15 cellular contexts compared by ENCODE assay signal in genomic region chr3:99396651-99397050, GRCh38.
DNase-seq lines count a peak whose midpoint lies in the region; TF ChIP-seq lines count a peak whose summit lies in the region.
"Had no signal": no experiment of that assay in that cellular context is flagged by ENCODE, and none has a peak within 500 bp of the region (broad histone marks: within the 10 kb centered on the region; RNA-seq: fewer than 3 reads in every experiment).

No MANE protein-coding gene starts in this region.

- TF ChIP-seq RAD21 in SK-N-SH (IDR thresholded peaks at IDR 0.05; ENCODE audit: low read length) = no peak

- H3K79me2 ChIP-seq in SK-N-SH (ENCODE audit: insufficient read depth) = no peaks in the 10 kb centered on the region

- CTCF ChIA-PET in SK-N-SH (lab: Yijun Ruan, JAX) = no interaction called here

- POLR2A ChIA-PET in SK-N-SH (lab: Yijun Ruan, JAX) = no interaction called here

- DNase-seq in GM04503 (ENCODE audit: low read depth) (peak; percentile 55), SK-N-SH (no peak), fibroblast of the aortic adventitia (ENCODE audit: low read depth) (peak; percentile 51), stromal cell of bone marrow (ENCODE audit: low read depth) (peak; percentile 36), adrenal gland (no peak), GM19238 (ENCODE audit: insufficient read length, low spot score) (no peak)
- DNase-seq in stimulated activated CD4-positive, alpha-beta T cell treated with anti-CD3 and anti-CD28 coated beads, Interleukin-4, amount 100 ng/mL, for 4 hours = no peak
- DNase-seq: Karpas-422, NCI-H1417, NCI-H1930, NCI-H2171, NCI-H446 treated with DMSO at 0.1 percent for 48 hours, NCI-H748 treated with DMSO at 0.1 percent for 48 hours, SHP77 had no signal

- WGBS in SK-N-SH (ENCODE audit: low lambda C conversion rate) = 8% methylated on average over 2 of the region's 2 CpGs
- WGBS in adrenal gland, 4 donors = 62 to 78% (median 70%) methylated on average over 2 of the region's 2 CpGs

- TF ChIP-seq CTCF in SK-N-SH (IDR thresholded peaks at IDR 0.05) (no peak), fibroblast of the aortic adventitia (IDR thresholded peaks at IDR 0.05; ENCODE audit: insufficient read depth, low read length) (no peak), adrenal gland (IDR thresholded peaks at IDR 0.05) (no peak)

- H3K9me2 ChIP-seq in SK-N-SH = no peaks in the 10 kb centered on the region

- H3K9ac ChIP-seq in SK-N-SH = no peak overlapping the region
- H3K9ac ChIP-seq: BLaER1 treated with 17β-estradiol and CSF1 and Interleukin-3, amounts not matched to agents 10 nM and 100 nM had no signal

- H3K9me3 ChIP-seq in SK-N-SH = peaks cover 4% of the 10 kb centered on the region; the same call in 1 of the 2 replicates
- H3K9me3 ChIP-seq in adrenal gland (replicated peaks in 1 of 3) = no peaks in the 10 kb centered on the region

- no peak overlapping the region for H2AFZ ChIP-seq in SK-N-SH (ENCODE audit: low read depth)

- no peak overlapping the region for H3K4me3 ChIP-seq in SK-N-SH (ENCODE audit: low read depth in 2 of 2, low read length in 1 of 2)
- H3K4me3 ChIP-seq in fibroblast of the aortic adventitia (ENCODE audit: low read depth, low read length) = no peak overlapping the region
- H3K4me3 ChIP-seq in adrenal gland = no peak overlapping the region
- H3K4me3 ChIP-seq: BLaER1 treated with 17β-estradiol and CSF1 and Interleukin-3, amounts not matched to agents 10 nM and 100 nM had no signal

- no peak for TF ChIP-seq POLR2A in adrenal gland (IDR thresholded peaks at IDR 0.05)

- H3K27me3 ChIP-seq in SK-N-SH (ENCODE audit: insufficient read depth) (no peaks in the 10 kb centered on the region), adrenal gland (no peaks in the 10 kb centered on the region)
- H3K27me3 ChIP-seq: BLaER1 treated with 17β-estradiol and CSF1 and Interleukin-3, amounts not matched to agents 10 nM and 100 nM had no signal

- no peaks in the 10 kb centered on the region for H3K36me3 ChIP-seq in SK-N-SH (replicated peaks in 1 of 2; ENCODE audit: control insufficient read depth in 1 of 2, insufficient read depth in 2 of 2, low read length in 1 of 2)
- no peaks in the 10 kb centered on the region for H3K36me3 ChIP-seq in adrenal gland (replicated peaks in 1 of 2)
- H3K36me3 ChIP-seq: BLaER1 treated with 17β-estradiol and CSF1 and Interleukin-3, amounts not matched to agents 10 nM and 100 nM had no signal

- no peak for TF ChIP-seq EP300 in SK-N-SH (IDR thresholded peaks at IDR 0.05; ENCODE audit: borderline replicate concordance in 1 of 2, low read depth in 1 of 2, low read length in 1 of 2)

- no peaks in the 10 kb centered on the region for H4K20me1 ChIP-seq in SK-N-SH (ENCODE audit: insufficient read depth)
- H4K20me1 ChIP-seq: BLaER1 treated with 17β-estradiol and CSF1 and Interleukin-3, amounts not matched to agents 10 nM and 100 nM had no signal

- H3K27ac ChIP-seq in SK-N-SH (ENCODE audit: low read depth in 2 of 2, low read length in 1 of 2) = no peak overlapping the region
- H3K27ac ChIP-seq in adrenal gland = no peak overlapping the region
- H3K27ac ChIP-seq: BLaER1 treated with 17β-estradiol and CSF1 and Interleukin-3, amounts not matched to agents 10 nM and 100 nM had no signal

- H3F3A ChIP-seq in SK-N-SH (replicated peaks; ENCODE audit: insufficient read depth) = peaks cover 12% of the 10 kb centered on the region

- H3K4me1 ChIP-seq in SK-N-SH (ENCODE audit: control insufficient read depth in 1 of 2, insufficient read depth in 2 of 2, low read depth in 1 of 2, low read length in 1 of 2) = peaks cover 0 to 9% of the 10 kb centered on the region in 2 experiments; a peak in 2 of 4 replicates
- H3K4me1 ChIP-seq in adrenal gland (replicated peaks in 1 of 2) = no peaks in the 10 kb centered on the region
- H3K4me1 ChIP-seq: BLaER1 treated with 17β-estradiol and CSF1 and Interleukin-3, amounts not matched to agents 10 nM and 100 nM had no signal

- no peak overlapping the region for H3K4me2 ChIP-seq in SK-N-SH
- H3K4me2 ChIP-seq: BLaER1 treated with 17β-estradiol and CSF1 and Interleukin-3, amounts not matched to agents 10 nM and 100 nM had no signal

- intact Hi-C loops in adrenal gland (cut with DNase I) = no loop called here

TF ChIP-seq in SK-N-SH, 30 proteins besides CTCF, POLR2A, EP300 and RAD21:
- TF ChIP-seq PBX3 (IDR thresholded peaks at IDR 0.05) = peak; percentile 44
- TF ChIP-seq FOXJ3 (CRISPR knock-in tag; IDR thresholded peaks at IDR 0.05) = no peak
- TF ChIP-seq MXI1 (IDR thresholded peaks at IDR 0.05; ENCODE audit: low read depth, low read length) = no peak
- no peak for TF ChIP-seq MAX (IDR thresholded peaks at IDR 0.05; ENCODE audit: low read depth)
- no peak for TF ChIP-seq POLR2AphosphoS5 (IDR thresholded peaks at IDR 0.05; ENCODE audit: low read depth, low read length)
- peak; percentile 65 for TF ChIP-seq TCF12 (IDR thresholded peaks at IDR 0.05)
- TF ChIP-seq JUND (IDR thresholded peaks at IDR 0.05) = no peak
- no peak for TF ChIP-seq FOSL2 (IDR thresholded peaks at IDR 0.05; ENCODE audit: borderline replicate concordance, low read depth)
- no peak for TF ChIP-seq MEF2A (IDR thresholded peaks at IDR 0.05; ENCODE audit: borderline replicate concordance, low read depth)
- TF ChIP-seq USF2 (IDR thresholded peaks at IDR 0.05; ENCODE audit: borderline replicate concordance, low read depth, low read length) = no peak
- TF ChIP-seq REST (IDR thresholded peaks at IDR 0.05; ENCODE audit: low read depth, low read length) = no peak
- TF ChIP-seq TAF1 (IDR thresholded peaks at IDR 0.05; ENCODE audit: borderline replicate concordance, low read depth, low read length) = no peak

Comparison
In these comparisons a context has a peak if more than half of its experiments do, and no peak if none do; other contexts are left out.
1. DNase-seq: peak in GM04503 (single experiment), fibroblast of the aortic adventitia (single experiment) and stromal cell of bone marrow (single experiment); none in SK-N-SH (single experiment), stimulated activated CD4-positive, alpha-beta T cell treated with anti-CD3 and anti-CD28 coated beads, Interleukin-4, amount 100 ng/mL, for 4 hours (0 of 2), adrenal gland (0 of 7) and GM19238 (single experiment).